Comparison of ENCODE assay signal across 9 cellular contexts in the genomic region with DNA sequence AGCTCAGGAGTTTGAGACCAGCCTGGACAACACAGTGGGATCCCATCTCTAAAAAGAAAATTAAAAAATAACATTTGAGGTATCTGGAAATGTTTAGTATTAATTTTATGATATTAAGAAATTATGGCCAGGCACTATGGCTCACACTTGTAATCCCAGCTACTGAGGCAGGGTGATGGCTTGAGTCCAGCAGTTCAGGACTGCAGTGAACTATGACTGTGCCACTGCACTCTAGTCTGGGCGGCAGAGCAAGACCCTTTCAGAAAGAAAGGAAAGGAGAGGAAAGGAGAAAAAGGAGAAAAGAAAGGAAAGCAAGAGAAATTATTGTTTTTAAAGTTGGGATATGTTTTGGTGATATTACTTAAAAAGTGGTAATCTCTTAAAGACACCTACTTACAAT. TPM values are rescaled to one million over a fixed set of nuclear protein-coding genes. Genes with fewer than 3 reads are reported as not detected.
"Had no signal": no experiment of that assay in that cellular context is flagged by ENCODE, and none has a peak within 500 bp of the region (broad histone marks: within the 10 kb centered on the region; RNA-seq: fewer than 3 reads in every experiment).

No MANE protein-coding gene starts in this region.

- ATAC-seq: HepG2, K562 had no signal

- H3K4me3 ChIP-seq: K562 had no signal

- DNase-seq: IMR-90, KBM-7, KG1 had no signal

- H3K27me3 Mint-ChIP-seq: IgD-negative memory B cell had no signal

- H3K36me3 Mint-ChIP-seq: IgD-negative memory B cell had no signal

- H3K9me3 Mint-ChIP-seq: IgD-negative memory B cell had no signal

- H3K27ac ChIP-seq: HL-60 had no signal

RNA-seq across cellular contexts. Expression of a gene that starts 2.6 kb away (rescaled TPM):
- total RNA-seq: HepG2, HT-29, HT1080, IMR-90, K562 had no signal
- polyA plus RNA-seq: HepG2, IgD-negative memory B cell, IMR-90, K562 had no signal
